8 cellular contexts compared by ENCODE assay signal in genomic region chr18:48777026-48777736, GRCh38.
A peak's percentile ranks its signal among the peaks of the same experiment; 100 is the strongest.
DNase-seq lines count a peak whose midpoint lies in the region; ATAC-seq and TF ChIP-seq lines count a peak whose summit lies in the region.

No MANE protein-coding gene starts in this region.

- H3K4me3 ChIP-seq in BJ (ENCODE audit: low read depth, low read length) (no peak overlapping the region), astrocyte of the cerebellum (ENCODE audit: low read depth, low read length) (no peak overlapping the region)

- POLR2A ChIA-PET in BJ (lab: Charles Lee) = no interaction called here

- TF ChIP-seq CTCF in BJ (IDR thresholded peaks at IDR 0.05; ENCODE audit: insufficient read depth, low read depth, low read length) = peak; percentile 83
- peak; percentile 79 for TF ChIP-seq CTCF in astrocyte of the cerebellum (IDR thresholded peaks at IDR 0.05; ENCODE audit: low read depth, low read length, missing control alignments)

- peaks cover 27% of the 10 kb centered on the region for H3K36me3 ChIP-seq in BJ (ENCODE audit: control insufficient read depth, insufficient read depth, low read length)

- no peak for DNase-seq in BJ (ENCODE audit: low read depth)
- peak; percentile 36 for DNase-seq in T-helper 22 cell (ENCODE audit: low read depth)
- no peak for DNase-seq in astrocyte of the cerebellum (ENCODE audit: low read depth)
- peak; percentile 55 for DNase-seq in inferior parietal cortex (ENCODE audit: extremely low spot score)
- DNase-seq in stimulated activated CD4-positive, alpha-beta T cell treated with anti-CD3 and anti-CD28 coated beads, Interleukin-2, amount 100 ng/mL, for 48 hours = peak; percentile 69 to 76
- no peak for DNase-seq in NCI-H2171 treated with DMSO at 0.1 percent for 48 hours (lab: John Stamatoyannopoulos, UW)

- ATAC-seq in GM18868 (IDR thresholded peaks at IDR 0.05; ENCODE audit: unreplicated experiment) (peak; percentile 55), HG03520 (IDR thresholded peaks at IDR 0.05; ENCODE audit: unreplicated experiment) (peak; percentile 55)

- CTCF ChIA-PET in BJ (lab: Yijun Ruan, JAX) = interaction anchor here (0.6 to 2.4 kb wide), 17 partner anchors 8 to 429 kb away, joined by 3 to 6 read pairs (median 3); no protein-coding TSS in a partner anchor

- in situ Hi-C loops in astrocyte of the cerebellum (cut with HindIII; ENCODE audit: low sequenced_read_pairs) = no loop called here

- no peaks in the 10 kb centered on the region for H3K27me3 ChIP-seq in BJ (ENCODE audit: control insufficient read depth, insufficient read depth, low read length)

Comparison
In these comparisons a context has a peak if more than half of its experiments do, and no peak if none do; other contexts are left out.
1. DNase-seq: peak in T-helper 22 cell (single experiment), inferior parietal cortex (single experiment) and stimulated activated CD4-positive, alpha-beta T cell treated with anti-CD3 and anti-CD28 coated beads, Interleukin-2, amount 100 ng/mL, for 48 hours (2 of 2); none in BJ (single experiment), astrocyte of the cerebellum (single experiment) and NCI-H2171 treated with DMSO at 0.1 percent for 48 hours (single experiment).